ENCODE assay signal across 8 cellular contexts in genomic region chr1:88736633-88737248, GRCh38. TPM values are rescaled to one million over a fixed set of nuclear protein-coding genes. Genes with fewer than 3 reads are reported as not detected.
DNase-seq lines count a peak whose midpoint lies in the region; ATAC-seq and TF ChIP-seq lines count a peak whose summit lies in the region.

No MANE protein-coding gene starts in this region.

- no peaks in the 10 kb centered on the region for H3F3A ChIP-seq in GM23338 (replicated peaks; ENCODE audit: low read depth)

- peaks cover 1% of the 10 kb centered on the region for H3K27me3 Mint-ChIP-seq in GM23338 (ENCODE audit: insufficient read depth, low read depth, poor library complexity)

- H3K9me3 ChIP-seq in BE2C, result no peaks in the 10 kb centered on the region

- H3K27me3 ChIP-seq in BE2C, result no peaks in the 10 kb centered on the region
- H3K27me3 ChIP-seq in GM23338 (ENCODE audit: insufficient read depth), result no peaks in the 10 kb centered on the region
- H3K27me3 ChIP-seq in dorsolateral prefrontal cortex, result no peaks in the 10 kb centered on the region

- DNase-seq in BE2C, result peak; percentile 24
- DNase-seq in GM23338 (ENCODE audit: low spot score), result peak; percentile 86
- DNase-seq in SKM-1 treated with dmso at 0.1 percent for 144 hours (lab: John Stamatoyannopoulos, UW; ENCODE audit: unreplicated experiment), result peak; percentile 48
- peak; percentile 29 for DNase-seq in fibroblast of the conjunctiva (ENCODE audit: low read depth)
- peak in 2 of 3 donors; percentile 4 to 7 for DNase-seq in stimulated activated CD4-positive, alpha-beta T cell treated with anti-CD3 and anti-CD28 coated beads, TNF-alpha, amount 100 ng/mL, for 48 hours (ENCODE audit: low read depth in 3 of 3)
- DNase-seq in dorsolateral prefrontal cortex, result no peak

- H3K4me1 Mint-ChIP-seq in GM23338, result peaks cover 16% of the 10 kb centered on the region

- no peak overlapping the region for H2AFZ ChIP-seq in GM23338

- H4K20me1 ChIP-seq in GM23338 (replicated peaks; ENCODE audit: insufficient read depth), result peaks cover 4% of the 10 kb centered on the region

- H3K4me3 ChIP-seq in BE2C (ENCODE audit: low read depth, low read length) (no peak overlapping the region), GM23338 (no peak overlapping the region), dorsolateral prefrontal cortex (no peak overlapping the region)

- intact Hi-C loops in dorsolateral prefrontal cortex (cut with DNase I), result no loop called here

- no peak overlapping the region for H3K4me3 Mint-ChIP-seq in GM23338

- peaks cover 89% of the 10 kb centered on the region for H3K79me2 ChIP-seq in GM23338 (replicated peaks; ENCODE audit: insufficient read depth)

- H3K27ac Mint-ChIP-seq in GM23338, result peak overlapping the region; percentile 57; the same call in 1 of the 2 replicates

- H3K9me2 ChIP-seq in GM23338 (ENCODE audit: insufficient read depth), result no peaks in the 10 kb centered on the region

- H3K9me3 Mint-ChIP-seq in GM23338, result peaks cover 18% of the 10 kb centered on the region

- H3K36me3 ChIP-seq in BE2C (no peaks in the 10 kb centered on the region), GM23338 (ENCODE audit: insufficient read depth) (no peaks in the 10 kb centered on the region)

- H3K4me2 ChIP-seq in GM23338, result no peak overlapping the region

- peaks cover 20% of the 10 kb centered on the region for H3K36me3 Mint-ChIP-seq in GM23338 (ENCODE audit: low read depth)

- H3K27ac ChIP-seq in GM23338 (ENCODE audit: low read depth) (peak overlapping the region; percentile 12; the same call in 1 of the 2 replicates), dorsolateral prefrontal cortex (no peak overlapping the region)

- ATAC-seq in GM23338, result peak; percentile 95
- no peak for ATAC-seq in GM18858 (IDR thresholded peaks at IDR 0.05; ENCODE audit: unreplicated experiment)
- no peak for ATAC-seq in HG02763 (IDR thresholded peaks at IDR 0.05; ENCODE audit: unreplicated experiment)

- no peaks in the 10 kb centered on the region for H3K4me1 ChIP-seq in BE2C
- peaks cover 14% of the 10 kb centered on the region for H3K4me1 ChIP-seq in GM23338 (ENCODE audit: insufficient read depth)

- TF ChIP-seq CTCF in BE2C (IDR thresholded peaks at IDR 0.05; ENCODE audit: low read depth, low read length) (peak; percentile 68), GM23338 (conservative IDR thresholded peaks at IDR 0.05; ENCODE audit: low read depth in 2 of 2) (peak; percentile 94 to 98), dorsolateral prefrontal cortex (IDR thresholded peaks at IDR 0.05 in 54 of 56, conservative IDR thresholded peaks at IDR 0.05 in 2 of 56; ENCODE audit: low read depth in 1 of 56, partially characterized antibody in 56 of 56) (peak in 6 of 56 donors; percentile 12 to 36 (median 23))

TF ChIP-seq in GM23338, 12 proteins besides CTCF, POLR2A, EP300 and RAD21:
- no peak for TF ChIP-seq EZH2 (IDR thresholded peaks at IDR 0.05; ENCODE audit: low read depth, unreplicated experiment)
- TF ChIP-seq ZNF331 (CRISPR knock-in tag; IDR thresholded peaks at IDR 0.05; ENCODE audit: low read depth), result no peak
- TF ChIP-seq POLR2AphosphoS5 (IDR thresholded peaks at IDR 0.05; ENCODE audit: low read depth), result no peak
- no peak for TF ChIP-seq STAT1 (IDR thresholded peaks at IDR 0.05; ENCODE audit: unreplicated experiment)
- no peak for TF ChIP-seq CREB1 (CRISPR knock-in tag; IDR thresholded peaks at IDR 0.05; ENCODE audit: low read depth)
- no peak for TF ChIP-seq ZNF114 (CRISPR knock-in tag; IDR thresholded peaks at IDR 0.05)
- TF ChIP-seq EZH2phosphoT487 (IDR thresholded peaks at IDR 0.05; ENCODE audit: unreplicated experiment), result no peak
- TF ChIP-seq REST (IDR thresholded peaks at IDR 0.05; ENCODE audit: unreplicated experiment), result no peak

RNA-seq across cellular contexts. Expression of gene PKN2, which starts 52.7 kb away (rescaled TPM):
- polyA plus RNA-seq in BE2C (2012; ENCODE audit: insufficient read depth, insufficient read length, low read depth), result 9.2 TPM
- total RNA-seq in GM23338 (2014; rRNA removed; shearing (Covaris generic)), result 29.4 and 32.8 TPM in 2 replicates
- 14.6 and 15.2 TPM in 2 replicates for polyA plus RNA-seq in GM23338 (2016; fragmentation: Nextera tagmentation; extraction: Ambion mirVana)
- total RNA-seq in dorsolateral prefrontal cortex, result 10 to 100 TPM; 26.8 to 61.3 (median 41.1) TPM

Comparison
In these comparisons a context has a peak if more than half of its experiments do, and no peak if none do; other contexts are left out.
1. DNase-seq: peak in BE2C (single experiment), GM23338 (single experiment), SKM-1 treated with dmso at 0.1 percent for 144 hours (single experiment), fibroblast of the conjunctiva (single experiment) and stimulated activated CD4-positive, alpha-beta T cell treated with anti-CD3 and anti-CD28 coated beads, TNF-alpha, amount 100 ng/mL, for 48 hours (2 of 3); none in dorsolateral prefrontal cortex (0 of 10).